In genomic region chr3:160372780-160373179, GRCh38 we compare ENCODE assay signal across 21 cellular contexts. TPM values are rescaled to one million over a fixed set of nuclear protein-coding genes. Genes with fewer than 3 reads are reported as not detected.
DNase-seq lines count a peak whose midpoint lies in the region; ATAC-seq and TF ChIP-seq lines count a peak whose summit lies in the region.
"Had no signal": no experiment of that assay in that cellular context is flagged by ENCODE, and none has a peak within 500 bp of the region (broad histone marks: within the 10 kb centered on the region; RNA-seq: fewer than 3 reads in every experiment).

No MANE protein-coding gene starts in this region.

- DNase-seq in H4 (ENCODE audit: low spot score) (peak; percentile 53), PC-3 (peak; percentile 90), fibroblast of lung (ENCODE audit: low read depth in 2 of 2) (peak; percentile 53 to 83), GM13976 (ENCODE audit: low spot score) (no peak), body of pancreas (no peak)
- DNase-seq: ACHN; activated CD4-positive, alpha-beta T cell treated with anti-CD3 and anti-CD28 coated beads for 48 hours; activated CD8-positive, alpha-beta memory T cell treated with anti-CD3 and anti-CD28 coated beads, Interleukin-2, amount 50 U/mL, for 48 hours; activated naive CD4-positive, alpha-beta T cell treated with anti-CD3 and anti-CD28 coated beads, Interleukin-2, amount 50 U/mL, for 16 hours; central memory CD4-positive, alpha-beta T cell; effector memory CD4-positive, alpha-beta T cell; lower lobe of right lung; naive B cell; NCI-H2081 treated with DMSO at 0.1 percent for 48 hours; Right ventricle myocardium superior; spleen; stimulated activated naive CD4-positive, alpha-beta T cell had no signal

- in situ Hi-C loops in GM13976 (cut with MboI; ENCODE audit: low sequenced_read_pairs, unreplicated experiment), result no loop called here

- no TSS peak for BruUV-seq in PC-3 (replicated peaks; lab: Mats Ljungman, UMichigan)

- POLR2A ChIA-PET in PC-3 (lab: Charles Lee; ENCODE audit: unreplicated experiment), result no interaction called here

- TF ChIP-seq POLR2A in body of pancreas (IDR thresholded peaks at IDR 0.05), result no peak

- H3F3A ChIP-seq in PC-3 (ENCODE audit: low read length, unreplicated experiment), result no peaks in the 10 kb centered on the region

- CTCF ChIA-PET in PC-3 (lab: Charles Lee), result interaction anchor here (0.7 kb wide), 1 partner anchor 77 kb away, joined by 3 read pairs; the partner anchor contains the start of gene TRIM59

- H2AFZ ChIP-seq in ACC112 (ENCODE audit: low read length, unreplicated experiment) (no peak overlapping the region), PC-3 (ENCODE audit: low read length) (no peak overlapping the region), fibroblast of lung (ENCODE audit: low read length) (no peak overlapping the region)

- H3K4me1 ChIP-seq in ACC112 (ENCODE audit: control insufficient read depth, insufficient read depth, low read length, unreplicated experiment) (peaks cover 55% of the 10 kb centered on the region), PC-3 (ENCODE audit: insufficient read depth, low read length) (peaks cover 36% of the 10 kb centered on the region), fibroblast of lung (ENCODE audit: control insufficient read depth, extremely low read depth, insufficient read depth, low read length) (peaks cover 16% of the 10 kb centered on the region), body of pancreas (peaks cover 10% of the 10 kb centered on the region)
- H3K4me1 ChIP-seq: gastroesophageal sphincter had no signal

- H4K20me1 ChIP-seq in PC-3 (ENCODE audit: low read length), result no peaks in the 10 kb centered on the region
- H4K20me1 ChIP-seq in fibroblast of lung (ENCODE audit: control insufficient read depth, extremely low read depth, insufficient read depth, low read length), result no peaks in the 10 kb centered on the region

- no peaks in the 10 kb centered on the region for H3K9me3 ChIP-seq in PC-3 (ENCODE audit: low read length)
- H3K9me3 ChIP-seq in fibroblast of lung (ENCODE audit: control insufficient read depth, insufficient read depth, low read depth, low read length), result no peaks in the 10 kb centered on the region
- no peaks in the 10 kb centered on the region for H3K9me3 ChIP-seq in body of pancreas
- H3K9me3 ChIP-seq: gastroesophageal sphincter, lower lobe of right lung, spleen had no signal

- H3K9me2 ChIP-seq in PC-3 (replicated peaks; ENCODE audit: low read length), result no peaks in the 10 kb centered on the region

- ATAC-seq in PC-3, result peak; percentile 82
- no peak for ATAC-seq in HG03139 (IDR thresholded peaks at IDR 0.05; ENCODE audit: unreplicated experiment)
- ATAC-seq in GM21619 (IDR thresholded peaks at IDR 0.05; ENCODE audit: unreplicated experiment), result no peak
- ATAC-seq in body of pancreas, result no peak
- ATAC-seq: gastroesophageal sphincter, lower lobe of right lung had no signal

- H3K27me3 ChIP-seq in ACC112 (ENCODE audit: insufficient read depth, low read length), result no peaks in the 10 kb centered on the region
- H3K27me3 ChIP-seq in PC-3 (ENCODE audit: low read length), result no peaks in the 10 kb centered on the region
- H3K27me3 ChIP-seq in fibroblast of lung (ENCODE audit: control insufficient read depth, insufficient read depth, low read length), result no peaks in the 10 kb centered on the region
- H3K27me3 ChIP-seq in body of pancreas, result no peaks in the 10 kb centered on the region
- H3K27me3 ChIP-seq: gastroesophageal sphincter, spleen had no signal

- TF ChIP-seq CTCF in PC-3 (conservative IDR thresholded peaks at IDR 0.05; ENCODE audit: low read depth, low read length) (no peak), fibroblast of lung (conservative IDR thresholded peaks at IDR 0.05 in 1 of 2, IDR thresholded peaks at IDR 0.05 in 1 of 2; ENCODE audit: low read depth in 1 of 2, low read length in 2 of 2) (no peak), GM13976 (IDR thresholded peaks at IDR 0.05; ENCODE audit: borderline replicate concordance, control extremely low read depth, extremely low read depth, insufficient read depth, missing control alignments) (no peak), body of pancreas (IDR thresholded peaks at IDR 0.05) (no peak)

- H3K9ac ChIP-seq in PC-3 (ENCODE audit: low read length), result no peak overlapping the region
- no peak overlapping the region for H3K9ac ChIP-seq in fibroblast of lung (ENCODE audit: insufficient read depth, low read length)

- peaks cover 2% of the 10 kb centered on the region for H3K79me2 ChIP-seq in ACC112 (ENCODE audit: control insufficient read depth, insufficient read depth, low read length, unreplicated experiment)
- no peaks in the 10 kb centered on the region for H3K79me2 ChIP-seq in PC-3 (ENCODE audit: low read length)
- no peaks in the 10 kb centered on the region for H3K79me2 ChIP-seq in fibroblast of lung (ENCODE audit: control insufficient read depth, insufficient read depth, low read length)

- 0 out of 2 replicates have a peak overlapping the region, but pooled peaks have one; percentile 18 for H3K4me3 ChIP-seq in ACC112 (ENCODE audit: low read depth, low read length)
- no peak overlapping the region for H3K4me3 ChIP-seq in PC-3 (ENCODE audit: low read length)
- no peak overlapping the region for H3K4me3 ChIP-seq in fibroblast of lung (replicated peaks in 1 of 4; ENCODE audit: control extremely low read depth in 1 of 4, insufficient read depth in 1 of 4, low read depth in 3 of 4, low read length in 4 of 4)
- H3K4me3 ChIP-seq in body of pancreas, result no peak overlapping the region
- H3K4me3 ChIP-seq: gastroesophageal sphincter, lower lobe of right lung, spleen had no signal

- H3K36me3 ChIP-seq in ACC112 (ENCODE audit: insufficient read depth, low read length), result peaks cover 9% of the 10 kb centered on the region
- H3K36me3 ChIP-seq in PC-3 (ENCODE audit: low read depth, low read length), result no peaks in the 10 kb centered on the region
- peaks cover 3% of the 10 kb centered on the region for H3K36me3 ChIP-seq in fibroblast of lung (ENCODE audit: control insufficient read depth, insufficient read depth, low read length)
- H3K36me3 ChIP-seq in body of pancreas (replicated peaks in 1 of 2; ENCODE audit: insufficient read depth in 1 of 2, low read depth in 2 of 2), result no peaks in the 10 kb centered on the region

- intact Hi-C loops in PC-3 (cut with micrococcal nuclease) (no loop called here), body of pancreas (cut with DNase I) (no loop called here)

- H3K4me2 ChIP-seq in PC-3 (ENCODE audit: low read length) (peak overlapping the region; percentile 15), fibroblast of lung (ENCODE audit: extremely low read depth, insufficient read depth, low read length) (no peak overlapping the region)

- peak overlapping the region; percentile 58 for H3K27ac ChIP-seq in ACC112 (ENCODE audit: low read depth, low read length)
- H3K27ac ChIP-seq in PC-3 (ENCODE audit: low read length), result peak overlapping the region; percentile 31
- H3K27ac ChIP-seq in fibroblast of lung (ENCODE audit: insufficient read depth, low read length), result no peak overlapping the region
- no peak overlapping the region for H3K27ac ChIP-seq in body of pancreas
- H3K27ac ChIP-seq: gastroesophageal sphincter, lower lobe of right lung, spleen had no signal

RNA-seq across cellular contexts. Expression of gene IFT80, which starts 26.2 kb away (rescaled TPM):
- total RNA-seq in H4 (2014; rRNA removed; shearing (Covaris generic)), result 41.0 and 42.6 TPM in 2 replicates
- total RNA-seq in PC-3 (2014; rRNA removed) (9.1 and 9.3 TPM in 2 replicates), fibroblast of lung (75.0 and 76.5 TPM in 2 replicates), body of pancreas (10 to 100 TPM; 15.5 to 31.6 TPM)
- 29.7 and 38.4 TPM in 2 replicates for polyA plus RNA-seq in fibroblast of lung
- polyA plus RNA-seq in fibroblast of lung (2012), result 20.5 and 24.3 TPM in 2 replicates
- 1.4 and 7.3 TPM in 2 replicates for polyA minus RNA-seq in fibroblast of lung (ENCODE audit: low replicate concordance)

RNA-seq across cellular contexts. Expression of gene SMC4, which starts 26.7 kb away (rescaled TPM):
- 69.3 and 115 TPM in 2 replicates for total RNA-seq in H4 (2014; rRNA removed; shearing (Covaris generic))
- total RNA-seq in PC-3 (2014; rRNA removed), result 129 and 183 TPM in 2 replicates
- 38.0 and 48.4 TPM in 2 replicates for total RNA-seq in fibroblast of lung
- 34.7 and 83.5 TPM in 2 replicates for polyA plus RNA-seq in fibroblast of lung
- polyA plus RNA-seq in fibroblast of lung (2012), result 29.9 and 66.1 TPM in 2 replicates
- 4.5 and 14.4 TPM in 2 replicates for polyA minus RNA-seq in fibroblast of lung (ENCODE audit: low replicate concordance)
- total RNA-seq in body of pancreas, result 10 to 100 TPM; 12.5 to 35.6 TPM

Comparison
In these comparisons a context has a peak if more than half of its experiments do, and no peak if none do; other contexts are left out.
1. H3K27ac ChIP-seq: peak in ACC112 (single experiment) and PC-3 (single experiment); none in fibroblast of lung (single experiment) and body of pancreas (0 of 4).
2. DNase-seq: peak in H4 (single experiment), PC-3 (single experiment) and fibroblast of lung (2 of 2); none in GM13976 (single experiment) and body of pancreas (0 of 4).